17 cellular contexts compared by ENCODE assay signal in the genomic region with DNA sequence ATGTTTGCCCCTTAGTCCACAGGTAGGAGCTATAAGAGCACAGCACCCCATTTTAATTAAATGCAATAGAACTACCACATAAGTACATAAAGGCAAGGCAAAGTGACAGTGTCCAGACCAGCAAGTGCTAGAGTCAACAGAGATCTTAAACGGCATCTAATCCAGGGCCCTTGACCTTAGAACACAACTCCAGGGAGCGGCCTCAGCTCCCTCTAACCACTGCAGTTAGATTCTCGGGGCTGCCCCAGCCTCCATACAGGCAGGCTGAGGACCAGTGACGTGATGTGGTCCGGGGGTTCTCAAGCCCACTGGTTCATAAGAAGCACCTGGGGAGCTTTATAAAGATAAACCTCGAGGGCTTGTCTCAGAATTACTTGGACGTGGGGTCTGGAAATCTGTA. TPM values are rescaled to one million over a fixed set of nuclear protein-coding genes. Genes with fewer than 3 reads are reported as not detected.
DNase-seq lines count a peak whose midpoint lies in the region; ATAC-seq and TF ChIP-seq lines count a peak whose summit lies in the region.
"Had no signal": no experiment of that assay in that cellular context is flagged by ENCODE, and none has a peak within 500 bp of the region (broad histone marks: within the 10 kb centered on the region; RNA-seq: fewer than 3 reads in every experiment).

No MANE protein-coding gene starts in this region.

- no peak for TF ChIP-seq POLR2A in transverse colon (IDR thresholded peaks at IDR 0.05)

- dilution Hi-C loops in mammary epithelial cell (cut with HindIII; ENCODE audit: low sequenced_read_pairs) = no loop called here

- H3K27ac ChIP-seq in OCI-LY3 (ENCODE audit: low read length) (no peak overlapping the region), mammary epithelial cell (ENCODE audit: insufficient read depth, low read depth, low read length) (peak overlapping the region; percentile 99), lower lobe of right lung (no peak overlapping the region), transverse colon (peak overlapping the region; percentile 71 to 79 (median 76))

- ATAC-seq in lower lobe of right lung (peak; percentile 65), GM19395 (IDR thresholded peaks at IDR 0.05; ENCODE audit: unreplicated experiment) (no peak)

- H4K20me1 ChIP-seq in OCI-LY3 (ENCODE audit: insufficient read depth, low read length) (no peaks in the 10 kb centered on the region), mammary epithelial cell (ENCODE audit: insufficient read depth, low read length) (no peaks in the 10 kb centered on the region)

- 97% methylated on average over 5 of the region's 7 CpGs for WGBS in mammary epithelial cell (ENCODE audit: low coverage, missing lambda C conversion rate)
- 42% methylated on average over 7 of the region's 7 CpGs; no CpG with 5 or more reads in 1 of the 2 donors for WGBS in transverse colon (ENCODE audit: low coverage in 1 of 2), 2 donors

- no peak for TF ChIP-seq EP300 in transverse colon (IDR thresholded peaks at IDR 0.05; ENCODE audit: low read depth)

- H3K9ac ChIP-seq in OCI-LY3 (ENCODE audit: low read length) = no peak overlapping the region
- peak overlapping the region; percentile 93 for H3K9ac ChIP-seq in mammary epithelial cell (ENCODE audit: insufficient read depth, low read length)

- TF ChIP-seq CTCF in OCI-LY3 (IDR thresholded peaks at IDR 0.05; ENCODE audit: low read depth, low read length) = no peak
- no peak for TF ChIP-seq CTCF in mammary epithelial cell (conservative IDR thresholded peaks at IDR 0.05 in 1 of 2, IDR thresholded peaks at IDR 0.05 in 1 of 2; ENCODE audit: extremely low read depth in 1 of 2, insufficient read depth in 1 of 2, low read depth in 1 of 2, low read length in 2 of 2)
- TF ChIP-seq CTCF in lower lobe of right lung (IDR thresholded peaks at IDR 0.05) = no peak
- no peak for TF ChIP-seq CTCF in transverse colon (IDR thresholded peaks at IDR 0.05)

- no peaks in the 10 kb centered on the region for H3K9me3 ChIP-seq in OCI-LY3 (ENCODE audit: insufficient read depth, low read length)
- no peaks in the 10 kb centered on the region for H3K9me3 ChIP-seq in mammary epithelial cell (replicated peaks; ENCODE audit: insufficient read depth, low read length)
- H3K9me3 ChIP-seq in lower lobe of right lung = no peaks in the 10 kb centered on the region
- no peaks in the 10 kb centered on the region for H3K9me3 ChIP-seq in transverse colon
- H3K9me3 ChIP-seq: BE2C, MG63 had no signal

- BruUV-seq in mammary epithelial cell (replicated peaks; lab: Mats Ljungman, UMichigan) = no TSS peak

- intact Hi-C loops in mammary epithelial cell (cut with micrococcal nuclease) (loop anchor here (2.0 to 5.0 kb wide), 3 partner anchors 21 to 252 kb away; a partner anchor contains a TSS), lower lobe of right lung (cut with DNase I) (no loop called here), transverse colon (cut with DNase I; ENCODE audit: low total_unique reads) (no loop called here)

- H3K4me3 ChIP-seq in OCI-LY3 (ENCODE audit: low read length) = no peak overlapping the region
- no peak overlapping the region for H3K4me3 ChIP-seq in mammary epithelial cell (replicated peaks in 1 of 3; ENCODE audit: insufficient read depth in 1 of 3, low read depth in 2 of 3, low read length in 3 of 3)
- no peak overlapping the region for H3K4me3 ChIP-seq in lower lobe of right lung
- no peak overlapping the region for H3K4me3 ChIP-seq in transverse colon
- H3K4me3 ChIP-seq: MG63 had no signal

- no peak for DNase-seq in mammary epithelial cell
- DNase-seq in lower lobe of right lung = no peak
- no peak for DNase-seq in transverse colon
- no peak for DNase-seq in NOMO-1 treated with dmso at 0.1 percent for 144 hours (lab: John Stamatoyannopoulos, UW; ENCODE audit: unreplicated experiment)
- no peak for DNase-seq in cerebellum (ENCODE audit: low spot score)
- DNase-seq: BE2C, DMS79, HFFc6, NCI-H187, NCI-H2227 treated with DMSO at 0.1 percent for 48 hours, NCI-H510A, NCI-H748 treated with DMSO at 0.1 percent for 48 hours, Right ventricle myocardium superior had no signal

- no peaks in the 10 kb centered on the region for H3K36me3 ChIP-seq in OCI-LY3 (replicated peaks; ENCODE audit: low read depth, low read length)
- no peaks in the 10 kb centered on the region for H3K36me3 ChIP-seq in mammary epithelial cell (ENCODE audit: insufficient read depth, low read length)
- no peaks in the 10 kb centered on the region for H3K36me3 ChIP-seq in lower lobe of right lung
- H3K36me3 ChIP-seq in transverse colon = no peaks in the 10 kb centered on the region
- H3K36me3 ChIP-seq: BE2C, MG63 had no signal

- in situ Hi-C loops in mammary epithelial cell (cut with MboI; ENCODE audit: low sequenced_read_pairs in 2 of 2) (loop anchor here in 1 of 2 donors (10.0 kb wide), 1 partner anchor 45 kb away; no protein-coding TSS in a partner anchor), transverse colon (cut with MboI; ENCODE audit: low pct_ligation_motif_present in 1 of 4, low pct_unique_long_range_greater_than_20kb in 1 of 4, low sequenced_read_pairs in 3 of 4) (loop anchor here in 1 of 4 donors (10.0 kb wide), 1 partner anchor 45 kb away; no protein-coding TSS in a partner anchor)

- H3K79me2 ChIP-seq in OCI-LY3 (ENCODE audit: low read length) = no peaks in the 10 kb centered on the region
- H3K79me2 ChIP-seq in mammary epithelial cell (ENCODE audit: insufficient read depth, low read length) = no peaks in the 10 kb centered on the region

- CTCF ChIA-PET in mammary epithelial cell (lab: Charles Lee; ENCODE audit: low non-redundant PET) = no interaction called here

- H3K4me2 ChIP-seq in OCI-LY3 (ENCODE audit: low read length) (peak overlapping the region; percentile 69), mammary epithelial cell (ENCODE audit: insufficient read depth, low read depth, low read length) (no peak overlapping the region)

- H2AFZ ChIP-seq in OCI-LY3 (ENCODE audit: low read depth, low read length) (0 out of 2 replicates have a peak overlapping the region, but pooled peaks have one; percentile 8), mammary epithelial cell (ENCODE audit: low read depth, low read length) (no peak overlapping the region)

- H3K27me3 ChIP-seq in OCI-LY3 (ENCODE audit: low read depth, low read length) (peaks cover 36% of the 10 kb centered on the region), mammary epithelial cell (ENCODE audit: insufficient read depth, low read length) (no peaks in the 10 kb centered on the region), lower lobe of right lung (ENCODE audit: low read depth) (no peaks in the 10 kb centered on the region), transverse colon (no peaks in the 10 kb centered on the region)
- H3K27me3 ChIP-seq: MG63 had no signal

- H3K4me1 ChIP-seq in OCI-LY3 (ENCODE audit: low read length) = peaks cover 16% of the 10 kb centered on the region
- peaks cover 51% of the 10 kb centered on the region for H3K4me1 ChIP-seq in mammary epithelial cell (ENCODE audit: insufficient read depth, low read length)
- peaks cover 16% of the 10 kb centered on the region for H3K4me1 ChIP-seq in lower lobe of right lung
- H3K4me1 ChIP-seq in transverse colon = peaks cover 5 to 41% (median 19%) of the 10 kb centered on the region in 4 donors
- H3K4me1 ChIP-seq: BE2C had no signal

RNA-seq across cellular contexts. Expression of a gene that starts 10.0 kb away (rescaled TPM):
- total RNA-seq in mammary epithelial cell = under 1 TPM; 0.17 to 0.68 TPM
- 5.2 TPM for polyA plus RNA-seq in mammary epithelial cell
- 4.5 TPM for polyA minus RNA-seq in mammary epithelial cell
- 1.3 TPM for total RNA-seq in lower lobe of right lung
- under 1 TPM in 1 of 4 donors, not detected in 3; 0.14 TPM for total RNA-seq in transverse colon
- 0.36 TPM for total RNA-seq in cerebellum
- total RNA-seq: GM23248, HFFc6, Right ventricle myocardium superior had no signal
- polyA plus RNA-seq: GM23248 had no signal

Comparison
In these comparisons a context has a peak if more than half of its experiments do, and no peak if none do; other contexts are left out.
1. H3K27ac ChIP-seq: peak in mammary epithelial cell (single experiment) and transverse colon (4 of 4); none in OCI-LY3 (single experiment) and lower lobe of right lung (single experiment).